20 cellular contexts compared by ENCODE assay signal in genomic region chr12:115224031-115224430, GRCh38.
A peak's percentile ranks its signal among the peaks of the same experiment; 100 is the strongest.
DNase-seq lines count a peak whose midpoint lies in the region; ATAC-seq and TF ChIP-seq lines count a peak whose summit lies in the region.
"Had no signal": no experiment of that assay in that cellular context is flagged by ENCODE, and none has a peak within 500 bp of the region (broad histone marks: within the 10 kb centered on the region; RNA-seq: fewer than 3 reads in every experiment).

No MANE protein-coding gene starts in this region.

- H3K36me3 ChIP-seq in heart left ventricle (no peaks in the 10 kb centered on the region), PC-9 (ENCODE audit: low read depth) (no peaks in the 10 kb centered on the region), hepatocyte (replicated peaks; ENCODE audit: insufficient read depth, low read depth) (no peaks in the 10 kb centered on the region), skeletal muscle tissue (ENCODE audit: control insufficient read depth in 3 of 3, insufficient read depth in 3 of 3, low read length in 3 of 3) (no peaks in the 10 kb centered on the region)
- H3K36me3 ChIP-seq: adrenal gland, upper lobe of left lung had no signal

- no TSS peak for BruUV-seq in PC-9 (replicated peaks; lab: Mats Ljungman, UMichigan)

- H3K9ac ChIP-seq in skeletal muscle tissue (ENCODE audit: low read depth in 1 of 3, low read length in 3 of 3), result no peak overlapping the region

- 68 to 85% (median 78%) methylated on average over 4 of the region's 4 CpGs for WGBS in heart left ventricle, 4 donors
- WGBS in hepatocyte (ENCODE audit: low lambda C conversion rate, missing lambda C conversion rate), result 32% methylated on average over 4 of the region's 4 CpGs

- H3F3A ChIP-seq in PC-9 (ENCODE audit: insufficient read depth, low read depth), result no peaks in the 10 kb centered on the region

- peak in 3 of 4 donors; percentile 15 to 26 (median 25) for ATAC-seq in heart left ventricle
- ATAC-seq: activated CD8-positive, alpha-beta T cell treated with anti-CD3 and anti-CD28 coated beads for 36 hours had no signal

- POLR2A ChIA-PET in PC-9 (lab: Charles Lee; ENCODE audit: unreplicated experiment), result no interaction called here

- H3K4me3 ChIP-seq in heart left ventricle (no peak overlapping the region), PC-9 (no peak overlapping the region), hepatocyte (no peak overlapping the region), skeletal muscle tissue (ENCODE audit: low read length in 3 of 3) (no peak overlapping the region)
- H3K4me3 ChIP-seq: adrenal gland, dorsolateral prefrontal cortex, upper lobe of left lung had no signal

- no peaks in the 10 kb centered on the region for H3K27me3 ChIP-seq in heart left ventricle
- H3K27me3 ChIP-seq in PC-9 (ENCODE audit: insufficient read depth, low read depth), result peaks cover 4% of the 10 kb centered on the region; the same call in 1 of the 2 replicates
- H3K27me3 ChIP-seq in hepatocyte, result no peaks in the 10 kb centered on the region
- H3K27me3 ChIP-seq in skeletal muscle tissue (ENCODE audit: control insufficient read depth in 3 of 3, insufficient read depth in 3 of 3, low read length in 3 of 3), result no peaks in the 10 kb centered on the region
- H3K27me3 ChIP-seq: adrenal gland, dorsolateral prefrontal cortex, upper lobe of left lung had no signal

- H3K9me2 ChIP-seq in PC-9 (ENCODE audit: insufficient read depth) (no peaks in the 10 kb centered on the region), hepatocyte (replicated peaks; ENCODE audit: insufficient read depth) (no peaks in the 10 kb centered on the region)

- H2AFZ ChIP-seq in PC-9 (no peak overlapping the region), hepatocyte (no peak overlapping the region)

- CTCF ChIA-PET in PC-9 (lab: Charles Lee), result no interaction called here

- intact Hi-C loops in heart left ventricle (cut with DNase I), result no loop called here
- intact Hi-C loops in cardiac septum (cut with DNase I), result no loop called here
- intact Hi-C loops in PC-9 (cut with micrococcal nuclease; ENCODE audit: unreplicated experiment), result no loop called here

- H3K79me2 ChIP-seq in PC-9 (ENCODE audit: low read depth), result no peaks in the 10 kb centered on the region
- H3K79me2 ChIP-seq in hepatocyte, result no peaks in the 10 kb centered on the region

- H3K4me1 ChIP-seq in heart left ventricle, result peaks cover 0 to 22% (median 0%) of the 10 kb centered on the region in 12 donors
- H3K4me1 ChIP-seq in PC-9 (replicated peaks; ENCODE audit: insufficient read depth), result peaks cover 14% of the 10 kb centered on the region; the same call in 1 of the 2 replicates
- peaks cover 14% of the 10 kb centered on the region for H3K4me1 ChIP-seq in hepatocyte (ENCODE audit: insufficient read depth)
- peaks cover 19 to 34% (median 28%) of the 10 kb centered on the region in 3 donors for H3K4me1 ChIP-seq in skeletal muscle tissue (ENCODE audit: control insufficient read depth in 3 of 3, insufficient read depth in 3 of 3, low read length in 3 of 3)
- H3K4me1 ChIP-seq: adrenal gland had no signal

- DNase-seq in heart left ventricle, result no peak
- no peak for DNase-seq in cardiac septum (ENCODE audit: low spot score)
- no peak for DNase-seq in PC-9
- DNase-seq in hepatocyte (ENCODE audit: low spot score), result peak; percentile 60
- no peak for DNase-seq in NCI-H2171 treated with DMSO at 0.1 percent for 48 hours (lab: John Stamatoyannopoulos, UW)
- no peak for DNase-seq in OCI-M1 (lab: John Stamatoyannopoulos, UW)
- no peak for DNase-seq in Kasumi-1 (lab: John Stamatoyannopoulos, UW)
- DNase-seq: activated CD4-positive, CD25-positive, alpha-beta regulatory T cell; activated CD8-positive, alpha-beta T cell treated with anti-CD3 and anti-CD28 coated beads for 36 hours; activated gamma-delta T cell treated with Interleukin-2 at 50 U/mL for 16 hours; activated T-cell treated with anti-CD3 and anti-CD28 coated beads for 4 hours; dorsolateral prefrontal cortex; NCI-H1417 treated with DMSO at 0.1 percent for 48 hours; NCI-H524 treated with DMSO at 0.1 percent for 48 hours; retina had no signal

- TF ChIP-seq POLR2A in heart left ventricle (IDR thresholded peaks at IDR 0.05), result no peak

- TF ChIP-seq CTCF in heart left ventricle (IDR thresholded peaks at IDR 0.05) (no peak), PC-9 (conservative IDR thresholded peaks at IDR 0.05) (no peak), hepatocyte (IDR thresholded peaks at IDR 0.05; ENCODE audit: poor library complexity) (no peak)

- H3K27ac ChIP-seq in heart left ventricle, result no peak overlapping the region
- 0 out of 2 replicates have a peak overlapping the region, but pooled peaks have one; percentile 41 for H3K27ac ChIP-seq in PC-9
- H3K27ac ChIP-seq in hepatocyte, result peak overlapping the region; percentile 66
- peak overlapping the region; percentile 31 for H3K27ac ChIP-seq in skeletal muscle tissue (ENCODE audit: low read depth, low read length)
- H3K27ac ChIP-seq: adrenal gland, dorsolateral prefrontal cortex, epithelial cell of prostate, RWPE1, upper lobe of left lung had no signal

- H3K9me3 ChIP-seq in heart left ventricle (no peaks in the 10 kb centered on the region), PC-9 (ENCODE audit: insufficient read depth, low read depth) (no peaks in the 10 kb centered on the region), hepatocyte (ENCODE audit: low read depth) (no peaks in the 10 kb centered on the region), skeletal muscle tissue (ENCODE audit: control insufficient read depth in 3 of 3, low read length in 3 of 3) (no peaks in the 10 kb centered on the region)
- H3K9me3 ChIP-seq: adrenal gland, upper lobe of left lung had no signal

- H4K20me1 ChIP-seq in PC-9 (ENCODE audit: insufficient read depth), result no peaks in the 10 kb centered on the region
- no peaks in the 10 kb centered on the region for H4K20me1 ChIP-seq in hepatocyte (ENCODE audit: insufficient read depth, poor library complexity, severe bottlenecking)

- no peak overlapping the region for H3K4me2 ChIP-seq in PC-9
- H3K4me2 ChIP-seq in hepatocyte, result no peak overlapping the region

Comparison
In these comparisons a context has a peak if more than half of its experiments do, and no peak if none do; other contexts are left out.
1. H3K27ac ChIP-seq: peak in PC-9 (single experiment), hepatocyte (single experiment) and skeletal muscle tissue (single experiment); none in heart left ventricle (0 of 12).